ENCODE assay signal across 20 cellular contexts in genomic region chr10:11827006-11827405, GRCh38. TPM values are rescaled to one million over a fixed set of nuclear protein-coding genes. Genes with fewer than 3 reads are reported as not detected.
A peak's percentile ranks its signal among the peaks of the same experiment; 100 is the strongest.
DNase-seq lines count a peak whose midpoint lies in the region; ATAC-seq, FAIRE-seq and TF ChIP-seq lines count a peak whose summit lies in the region.
"Had no signal": no experiment of that assay in that cellular context is flagged by ENCODE, and none has a peak within 500 bp of the region (broad histone marks: within the 10 kb centered on the region; RNA-seq: fewer than 3 reads in every experiment).

No MANE protein-coding gene starts in this region.

- H3K27ac ChIP-seq in liver (ENCODE audit: low read depth in 1 of 2, low read length in 2 of 2) (peak overlapping the region; percentile 71 to 74), HepG2 (ENCODE audit: extremely low read length, insufficient read depth, low read length) (no peak overlapping the region), RWPE2 (ENCODE audit: poor library complexity, severe bottlenecking) (peak overlapping the region; percentile 91), right lobe of liver (peak overlapping the region; percentile 95 to 97 (median 96)), heart left ventricle (no peak overlapping the region)
- H3K27ac ChIP-seq: 22Rv1, A549, C4-2B had no signal

- in situ Hi-C loops in HepG2 (cut with HindIII; ENCODE audit: extremely low pct_ligation_motif_present, low pct_unique_long_range_greater_than_20kb), result no loop called here

- no peak for TF ChIP-seq RAD21 in liver (IDR thresholded peaks at IDR 0.05)
- TF ChIP-seq RAD21 in HepG2 (CRISPR knock-in tag; IDR thresholded peaks at IDR 0.05), result no peak

- no peak overlapping the region for H3K4me2 ChIP-seq in HepG2 (ENCODE audit: low read depth, low read length)
- H3K4me2 ChIP-seq: A549, GM23338 had no signal

- 57% methylated on average over 10 of the region's 10 CpGs for WGBS in liver
- WGBS in HepG2 (ENCODE audit: low lambda C conversion rate), result 95% methylated on average over 10 of the region's 10 CpGs
- WGBS in right lobe of liver (ENCODE audit: insufficient coverage, low coverage, low lambda C conversion rate, missing lambda C conversion rate), result 16% methylated on average over 6 of the region's 10 CpGs
- WGBS in heart left ventricle, 4 donors, result 91 to 95% (median 92%) methylated on average over 10 of the region's 10 CpGs

- H3K36me3 ChIP-seq in liver (ENCODE audit: control insufficient read depth in 4 of 4, insufficient read depth in 3 of 4, low read depth in 1 of 4, low read length in 3 of 4) (no peaks in the 10 kb centered on the region), HepG2 (replicated peaks in 1 of 2; ENCODE audit: control insufficient read depth in 1 of 2, insufficient read depth in 2 of 2, low read length in 2 of 2) (no peaks in the 10 kb centered on the region; a peak in 1 of 5 replicates), RWPE2 (ENCODE audit: low read depth) (peaks cover 69% of the 10 kb centered on the region), right lobe of liver (no peaks in the 10 kb centered on the region), heart left ventricle (no peaks in the 10 kb centered on the region)

- POLR2A ChIA-PET in HepG2 (lab: Yijun Ruan, JAX), result no interaction called here

- H3K4me1 ChIP-seq in liver (ENCODE audit: control insufficient read depth in 4 of 4, insufficient read depth in 4 of 4, low read length in 3 of 4) (peaks cover 14 to 56% (median 42%) of the 10 kb centered on the region in 4 donors), HepG2 (ENCODE audit: insufficient read depth, low read length) (peaks cover 76% of the 10 kb centered on the region), RWPE2 (ENCODE audit: insufficient read depth, poor library complexity, severe bottlenecking) (peaks cover 59% of the 10 kb centered on the region), right lobe of liver (peaks cover 0 to 55% (median 12%) of the 10 kb centered on the region in 4 donors), heart left ventricle (peaks cover 0 to 12% (median 0%) of the 10 kb centered on the region in 12 donors)

- H3K9me3 ChIP-seq in liver (ENCODE audit: control insufficient read depth in 4 of 4, low read length in 3 of 4), result no peaks in the 10 kb centered on the region
- no peaks in the 10 kb centered on the region for H3K9me3 ChIP-seq in HepG2 (ENCODE audit: low read length)
- no peaks in the 10 kb centered on the region for H3K9me3 ChIP-seq in RWPE2 (ENCODE audit: severe bottlenecking)
- no peaks in the 10 kb centered on the region for H3K9me3 ChIP-seq in right lobe of liver
- no peaks in the 10 kb centered on the region for H3K9me3 ChIP-seq in heart left ventricle
- H3K9me3 ChIP-seq: A549 had no signal

- H3K27me3 ChIP-seq in liver (ENCODE audit: control insufficient read depth in 4 of 4, insufficient read depth in 4 of 4, low read length in 3 of 4) (no peaks in the 10 kb centered on the region), HepG2 (ENCODE audit: control insufficient read depth in 1 of 2, insufficient read depth in 2 of 2, low read length in 2 of 2) (no peaks in the 10 kb centered on the region), RWPE2 (ENCODE audit: insufficient read depth, poor library complexity, severe bottlenecking) (no peaks in the 10 kb centered on the region), right lobe of liver (no peaks in the 10 kb centered on the region), heart left ventricle (peaks cover 0 to 17% (median 9%) of the 10 kb centered on the region in 9 donors)

- no peak for FAIRE-seq in HepG2 (lab: Jason Lieb, UNC)
- FAIRE-seq: A549, GM12892, GM18507, H54 had no signal

- BruUV-seq in HepG2 (replicated peaks; lab: Mats Ljungman, UMichigan), result no TSS peak

- no peak for TF ChIP-seq EP300 in HepG2 (IDR thresholded peaks at IDR 0.05; ENCODE audit: low read depth in 2 of 2, low read length in 2 of 2)
- TF ChIP-seq EP300 in HepG2 (CRISPR knock-in tag; IDR thresholded peaks at IDR 0.05; ENCODE audit: borderline replicate concordance), result no peak

- H3K4me3 ChIP-seq in liver (ENCODE audit: low read depth in 1 of 3, low read length in 3 of 3) (peak overlapping the region; percentile 14 to 35 (median 31)), HepG2 (replicated peaks in 1 of 3; ENCODE audit: insufficient read depth in 1 of 3, low read depth in 2 of 3, low read length in 3 of 3) (no peak overlapping the region), RWPE2 (ENCODE audit: severe bottlenecking) (no peak overlapping the region), right lobe of liver (peak overlapping the region in 2 of 3 donors; percentile 23 to 83), heart left ventricle (no peak overlapping the region)
- H3K4me3 ChIP-seq: A549, GM23338 had no signal

- DNase-seq in HepG2 (ENCODE audit: low spot score), result no peak
- no peak for DNase-seq in RWPE2 (ENCODE audit: low spot score)
- DNase-seq in right lobe of liver, result no peak
- DNase-seq in heart left ventricle, result no peak
- DNase-seq in GDM1 (lab: John Stamatoyannopoulos, UW), result no peak
- DNase-seq in DMS79 treated with DMSO at 0.1 percent for 48 hours (lab: John Stamatoyannopoulos, UW), result no peak
- DNase-seq: AML-193; Calu3; CD4-positive, alpha-beta T cell; DND-41; EL; HCEC 1CT had no signal

- intact Hi-C loops in HepG2 (cut with micrococcal nuclease; ENCODE audit: unreplicated experiment) (loop anchor here (10.0 kb wide), 1 partner anchor 222 kb away; no protein-coding TSS in a partner anchor), right lobe of liver (cut with DNase I) (no loop called here), heart left ventricle (cut with DNase I) (no loop called here)

- no peak for ATAC-seq in HepG2
- ATAC-seq in RWPE2 (ENCODE audit: low read depth), result no peak
- no peak for ATAC-seq in right lobe of liver
- no peak for ATAC-seq in heart left ventricle
- ATAC-seq: A549, GM23338 had no signal

- H2AFZ ChIP-seq in HepG2 (ENCODE audit: low read length), result no peak overlapping the region
- H2AFZ ChIP-seq: GM23338 had no signal

- peak; percentile 3 for TF ChIP-seq CTCF in liver (IDR thresholded peaks at IDR 0.05; ENCODE audit: low read depth, low read length, missing input control)
- TF ChIP-seq CTCF in HepG2 (CRISPR knock-in tag; IDR thresholded peaks at IDR 0.05), result no peak
- no peak for TF ChIP-seq CTCF in RWPE2 (IDR thresholded peaks at IDR 0.05; ENCODE audit: poor library complexity, severe bottlenecking)
- TF ChIP-seq CTCF in right lobe of liver (IDR thresholded peaks at IDR 0.05), result no peak
- no peak for TF ChIP-seq CTCF in heart left ventricle (IDR thresholded peaks at IDR 0.05)

- TF ChIP-seq POLR2A in HepG2 (IDR thresholded peaks at IDR 0.05; ENCODE audit: insufficient read depth in 1 of 2, low read depth in 2 of 2, low read length in 2 of 2) (no peak), right lobe of liver (IDR thresholded peaks at IDR 0.05) (no peak), heart left ventricle (IDR thresholded peaks at IDR 0.05) (no peak)

- peak overlapping the region; percentile 17 to 53 for H3K9ac ChIP-seq in liver (ENCODE audit: low read depth in 1 of 2, low read length in 2 of 2)
- H3K9ac ChIP-seq in HepG2 (ENCODE audit: insufficient read depth, low read depth, low read length), result no peak overlapping the region

- H4K20me1 ChIP-seq in HepG2 (ENCODE audit: insufficient read depth, low read length), result peaks cover 6% of the 10 kb centered on the region; the same call in 1 of the 2 replicates

- CTCF ChIA-PET in HepG2 (lab: Yijun Ruan, JAX; ENCODE audit: low intra/inter-chr PET ratio, low total read pairs), result no interaction called here

- H3K79me2 ChIP-seq in HepG2 (ENCODE audit: insufficient read depth, low read length), result peaks cover 69% of the 10 kb centered on the region

TF ChIP-seq in liver, 16 proteins besides CTCF, POLR2A, EP300 and RAD21 (continues in another document):
- TF ChIP-seq GABPA (IDR thresholded peaks at IDR 0.05 in 1 of 2, conservative IDR thresholded peaks at IDR 0.05 in 1 of 2) (no peak), RXRA (IDR thresholded peaks at IDR 0.05) (no peak)

TF ChIP-seq in HepG2, 621 proteins besides CTCF, POLR2A, EP300 and RAD21 (continues in another document):
- TF ChIP-seq ZNF891 (CRISPR knock-in tag; IDR thresholded peaks at IDR 0.05), result no peak
- TF ChIP-seq AKAP8 (CRISPR knock-in tag; IDR thresholded peaks at IDR 0.05), result no peak
- TF ChIP-seq ZBTB7A (CRISPR knock-in tag; IDR thresholded peaks at IDR 0.05), result no peak
- no peak for TF ChIP-seq XBP1 (CRISPR knock-in tag; IDR thresholded peaks at IDR 0.05)
- TF ChIP-seq ZNF10 (CRISPR knock-in tag; IDR thresholded peaks at IDR 0.05; ENCODE audit: borderline replicate concordance, low read depth), result no peak
- TF ChIP-seq TOE1 (CRISPR knock-in tag; IDR thresholded peaks at IDR 0.05), result no peak
- no peak for TF ChIP-seq FOXO1 (CRISPR knock-in tag; IDR thresholded peaks at IDR 0.05)
- no peak for TF ChIP-seq ZNF670 (CRISPR knock-in tag; IDR thresholded peaks at IDR 0.05; ENCODE audit: borderline replicate concordance)

RNA-seq across cellular contexts. Expression of gene PROSER2, which starts 3.9 kb away (rescaled TPM):
- total RNA-seq in liver (10 to 100 TPM in 1 of 2 donors, 1 to 10 TPM in 1; 6.5 to 10.9 TPM), HepG2 (2016; rRNA removed; fragmentation: Illumina TruSeq; extraction: Trizol) (6.7 and 6.9 TPM in 2 replicates), right lobe of liver (10 to 100 TPM; 24.5 to 65.9 (median 26.8) TPM), heart left ventricle (1 to 10 TPM in 4 of 9 donors, under 1 TPM in 5; 0.58 to 3.3 (median 0.84) TPM)
- polyA plus RNA-seq in liver (10 to 100 TPM in 1 of 2 donors, 1 to 10 TPM in 1; 9.0 to 24.9 TPM), HepG2 (2011; rRNA removed) (6.7 and 7.7 TPM in 2 replicates), heart left ventricle (under 1 TPM; 0.38 to 0.78 TPM)
- total RNA-seq in HepG2 (2016; cell fraction: cytosol; rRNA removed; fragmentation: Illumina TruSeq; extraction: Trizol; ENCODE audit: low read depth), result 2.0 and 2.7 TPM in 2 replicates
- 6.3 and 8.2 TPM in 2 replicates for total RNA-seq in HepG2 (2016; cell fraction: insoluble cytoplasmic fraction; rRNA removed; fragmentation: Illumina TruSeq; extraction: Trizol)
- total RNA-seq in HepG2 (2016; cell fraction: membrane; rRNA removed; fragmentation: Illumina TruSeq; extraction: Trizol), result 4.6 and 5.4 TPM in 2 replicates
- 3.8 and 5.3 TPM in 2 replicates for total RNA-seq in HepG2 (2016; cell fraction: nucleus; rRNA removed; fragmentation: Illumina TruSeq; extraction: Trizol)
- 3.6 and 5.9 TPM in 2 replicates for polyA plus RNA-seq in HepG2 (2011; cell fraction: cytosol; rRNA removed)
- polyA plus RNA-seq in HepG2 (2011; cell fraction: nucleus; rRNA removed), result 8.5 and 8.6 TPM in 2 replicates
- 7.3 and 12.4 TPM in 2 replicates for polyA plus RNA-seq in HepG2 (2012)
- polyA plus RNA-seq in HepG2 (2016; cell fraction: cytosol; fragmentation: Illumina TruSeq; extraction: Trizol; ENCODE audit: low read depth), result 1.9 TPM in 2 replicates
- 7.7 and 8.0 TPM in 2 replicates for polyA plus RNA-seq in HepG2 (2016; cell fraction: insoluble cytoplasmic fraction; fragmentation: Illumina TruSeq; extraction: Trizol; ENCODE audit: low read depth)
- 2.9 and 3.7 TPM in 2 replicates for polyA plus RNA-seq in HepG2 (2016; cell fraction: membrane; fragmentation: Illumina TruSeq; extraction: Trizol; ENCODE audit: low read depth)
- 6.8 and 10.0 TPM in 2 replicates for polyA plus RNA-seq in HepG2 (2016; cell fraction: nucleus; fragmentation: Illumina TruSeq; extraction: Trizol; ENCODE audit: insufficient read depth, low read depth)
- 6.3 and 10.2 TPM in 2 replicates for polyA minus RNA-seq in HepG2 (2011; rRNA and poly(A)+ RNA removed; ENCODE audit: low replicate concordance)
- polyA minus RNA-seq in HepG2 (2011; cell fraction: cytosol; rRNA and poly(A)+ RNA removed), result 5.3 and 6.1 TPM in 2 replicates
- polyA minus RNA-seq in HepG2 (2011; cell fraction: nucleus; rRNA and poly(A)+ RNA removed), result 6.1 and 8.0 TPM in 2 replicates

Comparison
In these comparisons a context has a peak if more than half of its experiments do, and no peak if none do; other contexts are left out.
1. H3K27ac ChIP-seq: peak in liver (2 of 2), RWPE2 (single experiment) and right lobe of liver (3 of 3); none in HepG2 (single experiment) and heart left ventricle (0 of 12).
2. H3K4me3 ChIP-seq: peak in liver (3 of 3) and right lobe of liver (2 of 3); none in HepG2 (0 of 3), RWPE2 (single experiment) and heart left ventricle (0 of 12).